In genomic region chr15:48178612-48178931, GRCh38 we compare ENCODE assay signal across 7 cellular contexts. TPM values are rescaled to one million over a fixed set of nuclear protein-coding genes. Genes with fewer than 3 reads are reported as not detected.
A peak's percentile ranks its signal among the peaks of the same experiment; 100 is the strongest.
DNase-seq lines count a peak whose midpoint lies in the region; ATAC-seq and TF ChIP-seq lines count a peak whose summit lies in the region.

No MANE protein-coding gene starts in this region.

- no peaks in the 10 kb centered on the region for H3F3A ChIP-seq in GM23338 (replicated peaks; ENCODE audit: low read depth)

- CTCF ChIA-PET in activated B cell treated with CpG ODN at 0.5 μM for 24 hours (lab: Charles Lee), result no interaction called here

- no peaks in the 10 kb centered on the region for H3K27me3 ChIP-seq in GM23338 (ENCODE audit: insufficient read depth)

- H2AFZ ChIP-seq in GM23338, result no peak overlapping the region

- 0 out of 2 replicates have a peak, but pooled peaks cover 6% of the 10 kb centered on the region for H4K20me1 ChIP-seq in GM23338 (replicated peaks; ENCODE audit: insufficient read depth)

- peaks cover 24% of the 10 kb centered on the region for H3K4me1 ChIP-seq in GM23338 (ENCODE audit: insufficient read depth)

- no peaks in the 10 kb centered on the region for H3K9me3 Mint-ChIP-seq in GM23338
- H3K9me3 Mint-ChIP-seq in activated B cell treated with CpG ODN at 0.5 μM for 24 hours, result no peaks in the 10 kb centered on the region
- no peaks in the 10 kb centered on the region for H3K9me3 Mint-ChIP-seq in stimulated activated effector memory CD8-positive, alpha-beta T cell treated with anti-CD3 and anti-CD28 coated beads, Interleukin-12 subunit alpha, Interleukin-12 subunit beta, amount 100 ng/mL, for 72 hours

- peaks cover 40% of the 10 kb centered on the region for H3K79me2 ChIP-seq in GM23338 (replicated peaks; ENCODE audit: insufficient read depth)

- peak overlapping the region; percentile 18; the same call in 1 of the 2 replicates for H3K27ac ChIP-seq in GM23338 (ENCODE audit: low read depth)

- H3K36me3 Mint-ChIP-seq in GM23338 (ENCODE audit: low read depth), result no peaks in the 10 kb centered on the region
- peaks cover 3% of the 10 kb centered on the region for H3K36me3 Mint-ChIP-seq in activated B cell treated with CpG ODN at 0.5 μM for 24 hours (ENCODE audit: low read depth)
- H3K36me3 Mint-ChIP-seq in stimulated activated effector memory CD8-positive, alpha-beta T cell treated with anti-CD3 and anti-CD28 coated beads, Interleukin-12 subunit alpha, Interleukin-12 subunit beta, amount 100 ng/mL, for 72 hours, result no peaks in the 10 kb centered on the region

- no peak for TF ChIP-seq CTCF in GM23338 (conservative IDR thresholded peaks at IDR 0.05; ENCODE audit: low read depth in 2 of 2)
- no peak for TF ChIP-seq CTCF in activated B cell treated with CpG ODN at 0.5 μM for 24 hours (IDR thresholded peaks at IDR 0.05)

- H3K27me3 Mint-ChIP-seq in GM23338 (ENCODE audit: insufficient read depth, low read depth, poor library complexity), result peaks cover 2% of the 10 kb centered on the region
- H3K27me3 Mint-ChIP-seq in activated B cell treated with CpG ODN at 0.5 μM for 24 hours, result peaks cover 14% of the 10 kb centered on the region

- intact Hi-C loops in activated B cell treated with CpG ODN at 0.5 μM for 24 hours (cut with micrococcal nuclease), result loop anchor here (2.0 to 10.0 kb wide), 5 partner anchors 14 to 1446 kb away; partner anchors contain the start of genes DTWD1, DUT, EID1 and FAM227B

- H3K4me1 Mint-ChIP-seq in GM23338, result peaks cover 44% of the 10 kb centered on the region
- peaks cover 18% of the 10 kb centered on the region for H3K4me1 Mint-ChIP-seq in activated B cell treated with CpG ODN at 0.5 μM for 24 hours
- peaks cover 7% of the 10 kb centered on the region for H3K4me1 Mint-ChIP-seq in stimulated activated effector memory CD8-positive, alpha-beta T cell treated with anti-CD3 and anti-CD28 coated beads, Interleukin-12 subunit alpha, Interleukin-12 subunit beta, amount 100 ng/mL, for 72 hours

- DNase-seq in GM23338 (ENCODE audit: low spot score), result no peak
- DNase-seq in activated B cell treated with CpG ODN at 0.5 μM for 24 hours, result no peak
- no peak for DNase-seq in stimulated activated effector memory CD8-positive, alpha-beta T cell treated with anti-CD3 and anti-CD28 coated beads, Interleukin-12 subunit alpha, Interleukin-12 subunit beta, amount 100 ng/mL, for 72 hours (ENCODE audit: low spot score in 2 of 2)
- no peak for DNase-seq in DMS153 treated with DMSO at 0.1 percent for 48 hours (lab: John Stamatoyannopoulos, UW; ENCODE audit: unreplicated experiment)
- DNase-seq in HPDE6-E6E7 (ENCODE audit: extremely low spot score), result no peak
- DNase-seq in 8988T, result no peak

- H3K27ac Mint-ChIP-seq in GM23338, result peak overlapping the region; percentile 81; the same call in 1 of the 2 replicates
- no peak overlapping the region for H3K27ac Mint-ChIP-seq in activated B cell treated with CpG ODN at 0.5 μM for 24 hours
- H3K27ac Mint-ChIP-seq in stimulated activated effector memory CD8-positive, alpha-beta T cell treated with anti-CD3 and anti-CD28 coated beads, Interleukin-12 subunit alpha, Interleukin-12 subunit beta, amount 100 ng/mL, for 72 hours, result no peak overlapping the region

- no peaks in the 10 kb centered on the region for H3K9me2 ChIP-seq in GM23338 (ENCODE audit: insufficient read depth)

- ATAC-seq in GM23338 (no peak), activated B cell treated with CpG ODN at 0.5 μM for 24 hours (ENCODE audit: low read depth) (no peak)
- no peak for ATAC-seq in stimulated activated effector memory CD8-positive, alpha-beta T cell treated with anti-CD3 and anti-CD28 coated beads, Interleukin-12 subunit alpha, Interleukin-12 subunit beta, amount 100 ng/mL, for 72 hours

- H3K4me3 ChIP-seq in GM23338 (peak overlapping the region; percentile 63), iPS-11a (ENCODE audit: low read depth, low read length) (peak overlapping the region; percentile 42)

- H3K4me3 Mint-ChIP-seq in GM23338, result peak overlapping the region; percentile 92
- peak overlapping the region; percentile 68 for H3K4me3 Mint-ChIP-seq in activated B cell treated with CpG ODN at 0.5 μM for 24 hours
- peak overlapping the region; percentile 67 for H3K4me3 Mint-ChIP-seq in stimulated activated effector memory CD8-positive, alpha-beta T cell treated with anti-CD3 and anti-CD28 coated beads, Interleukin-12 subunit alpha, Interleukin-12 subunit beta, amount 100 ng/mL, for 72 hours

- peak overlapping the region; percentile 75 for H3K4me2 ChIP-seq in GM23338

- POLR2A ChIA-PET in activated B cell treated with CpG ODN at 0.5 μM for 24 hours (lab: Charles Lee), result interaction anchor here (1.5 kb wide), 1 partner anchor 632 kb away, joined by 3 read pairs; the partner anchor contains the start of gene CEP152

- no peaks in the 10 kb centered on the region for H3K36me3 ChIP-seq in GM23338 (ENCODE audit: insufficient read depth)

TF ChIP-seq in GM23338, 12 proteins besides CTCF, POLR2A, EP300 and RAD21:
- TF ChIP-seq CREB1 (CRISPR knock-in tag; IDR thresholded peaks at IDR 0.05; ENCODE audit: low read depth) (no peak), NANOG (IDR thresholded peaks at IDR 0.05; ENCODE audit: borderline replicate concordance) (no peak), POLR2AphosphoS5 (IDR thresholded peaks at IDR 0.05; ENCODE audit: low read depth) (no peak)

RNA-seq across cellular contexts. Expression of gene MYEF2, which starts 0.5 kb away (rescaled TPM):
- total RNA-seq in GM23338 (2014; rRNA removed; shearing (Covaris generic)), result 60.7 and 79.7 TPM in 2 replicates
- 55.5 and 62.0 TPM in 2 replicates for polyA plus RNA-seq in GM23338 (2016; fragmentation: Nextera tagmentation; extraction: Ambion mirVana)
- total RNA-seq in activated B cell treated with CpG ODN at 0.5 μM for 24 hours, result 19.7 and 23.1 TPM in 2 replicates

RNA-seq across cellular contexts. Expression of gene CTXN2, which starts 12.9 kb away (rescaled TPM):
- not detected in 2 replicates for total RNA-seq in GM23338 (2014; rRNA removed; shearing (Covaris generic))
- polyA plus RNA-seq in GM23338 (2016; fragmentation: Nextera tagmentation; extraction: Ambion mirVana), result 0.10 TPM in 1 of 2 replicates, not detected in the other
- total RNA-seq in activated B cell treated with CpG ODN at 0.5 μM for 24 hours, result not detected in 2 replicates

RNA-seq across cellular contexts. Expression of gene SLC12A1, which starts 27.5 kb away (rescaled TPM):
- total RNA-seq in GM23338 (2014; rRNA removed; shearing (Covaris generic)), result 0.19 and 0.59 TPM in 2 replicates
- polyA plus RNA-seq in GM23338 (2016; fragmentation: Nextera tagmentation; extraction: Ambion mirVana), result 0.52 and 0.57 TPM in 2 replicates
- not detected in 2 replicates for total RNA-seq in activated B cell treated with CpG ODN at 0.5 μM for 24 hours

RNA-seq across cellular contexts. Expression of gene SLC24A5, which starts 57.8 kb away (rescaled TPM):
- total RNA-seq in GM23338 (2014; rRNA removed; shearing (Covaris generic)), result not detected in 2 replicates
- polyA plus RNA-seq in GM23338 (2016; fragmentation: Nextera tagmentation; extraction: Ambion mirVana), result 0.23 and 0.39 TPM in 2 replicates
- not detected in 2 replicates for total RNA-seq in activated B cell treated with CpG ODN at 0.5 μM for 24 hours
